Comparison of ENCODE assay signal across 8 cellular contexts in genomic region chr19:41311072-41311471, GRCh38. TPM values are rescaled to one million over a fixed set of nuclear protein-coding genes. Genes with fewer than 3 reads are reported as not detected.
A peak's percentile ranks its signal among the peaks of the same experiment; 100 is the strongest.
DNase-seq lines count a peak whose midpoint lies in the region; ATAC-seq and TF ChIP-seq lines count a peak whose summit lies in the region.

No MANE protein-coding gene starts in this region.

- H3K4me3 Mint-ChIP-seq in activated naive CD4-positive, alpha-beta T cell treated with anti-CD3 and anti-CD28 coated beads, Interleukin-2, amount 50 U/mL, for 24 hours: peak overlapping the region; percentile 97
- peak overlapping the region; percentile 100 for H3K4me3 Mint-ChIP-seq in type B pancreatic cell

- no peak overlapping the region for H3K27ac Mint-ChIP-seq in activated naive CD4-positive, alpha-beta T cell treated with anti-CD3 and anti-CD28 coated beads, Interleukin-2, amount 50 U/mL, for 24 hours
- H3K27ac Mint-ChIP-seq in type B pancreatic cell: peak overlapping the region; percentile 96

- H3K9ac ChIP-seq in adipocyte (ENCODE audit: low read length) (peak overlapping the region; percentile 97), liver (ENCODE audit: low read depth in 1 of 2, low read length in 2 of 2) (peak overlapping the region; percentile 67 to 97)

- H3K9me3 ChIP-seq in adipocyte (ENCODE audit: control insufficient read depth, low read length) (no peaks in the 10 kb centered on the region), liver (ENCODE audit: control insufficient read depth in 4 of 4, low read length in 3 of 4) (no peaks in the 10 kb centered on the region)

- no peak for ATAC-seq in GM18870 (IDR thresholded peaks at IDR 0.05; ENCODE audit: unreplicated experiment)
- ATAC-seq in HG03175 (IDR thresholded peaks at IDR 0.05; ENCODE audit: unreplicated experiment): no peak

- WGBS in liver: 67% methylated on average over 5 of the region's 5 CpGs

- peaks cover 68% of the 10 kb centered on the region for H3K4me1 Mint-ChIP-seq in activated naive CD4-positive, alpha-beta T cell treated with anti-CD3 and anti-CD28 coated beads, Interleukin-2, amount 50 U/mL, for 24 hours
- peaks cover 35% of the 10 kb centered on the region for H3K4me1 Mint-ChIP-seq in type B pancreatic cell (ENCODE audit: unreplicated experiment)

- no peaks in the 10 kb centered on the region for H3K27me3 Mint-ChIP-seq in activated naive CD4-positive, alpha-beta T cell treated with anti-CD3 and anti-CD28 coated beads, Interleukin-2, amount 50 U/mL, for 24 hours
- H3K27me3 Mint-ChIP-seq in type B pancreatic cell: no peaks in the 10 kb centered on the region

- H3K27me3 ChIP-seq in adipocyte (replicated peaks; ENCODE audit: control insufficient read depth, insufficient read depth, low read length) (no peaks in the 10 kb centered on the region), liver (ENCODE audit: control insufficient read depth in 4 of 4, insufficient read depth in 4 of 4, low read length in 3 of 4) (no peaks in the 10 kb centered on the region)

- H3K4me1 ChIP-seq in adipocyte (ENCODE audit: control insufficient read depth, insufficient read depth, low read length) (peaks cover 27% of the 10 kb centered on the region), liver (ENCODE audit: control insufficient read depth in 4 of 4, insufficient read depth in 4 of 4, low read length in 3 of 4) (peaks cover 0 to 35% (median 25%) of the 10 kb centered on the region in 4 donors)

- no peak for TF ChIP-seq CTCF in liver (IDR thresholded peaks at IDR 0.05; ENCODE audit: low read depth, low read length, missing input control)
- no peak for TF ChIP-seq CTCF in type B pancreatic cell (conservative IDR thresholded peaks at IDR 0.05)

- DNase-seq in activated naive CD4-positive, alpha-beta T cell treated with anti-CD3 and anti-CD28 coated beads, Interleukin-2, amount 50 U/mL, for 16 hours: no peak
- DNase-seq in adipocyte (ENCODE audit: low read depth) (peak; percentile 32), type B pancreatic cell (ENCODE audit: extremely low spot score, unreplicated experiment) (no peak), NCI-H2081 treated with DMSO at 0.1 percent for 48 hours (lab: John Stamatoyannopoulos, UW) (no peak)

- peaks cover 12% of the 10 kb centered on the region for H3K36me3 Mint-ChIP-seq in activated naive CD4-positive, alpha-beta T cell treated with anti-CD3 and anti-CD28 coated beads, Interleukin-2, amount 50 U/mL, for 24 hours
- peaks cover 13% of the 10 kb centered on the region for H3K36me3 Mint-ChIP-seq in type B pancreatic cell

- no peak overlapping the region for H3K27ac ChIP-seq in liver (ENCODE audit: low read depth in 1 of 2, low read length in 2 of 2)

- TF ChIP-seq RAD21 in liver (IDR thresholded peaks at IDR 0.05): no peak

- H3K4me3 ChIP-seq in adipocyte (ENCODE audit: low read length) (peak overlapping the region; percentile 94), liver (ENCODE audit: low read depth in 1 of 3, low read length in 3 of 3) (peak overlapping the region; percentile 80 to 100 (median 93))

- H3K36me3 ChIP-seq in adipocyte (ENCODE audit: control insufficient read depth, insufficient read depth, low read length, severe bottlenecking) (peaks cover 41% of the 10 kb centered on the region), liver (ENCODE audit: control insufficient read depth in 4 of 4, insufficient read depth in 3 of 4, low read depth in 1 of 4, low read length in 3 of 4) (peaks cover 2 to 20% (median 7%) of the 10 kb centered on the region in 4 donors)

- no peaks in the 10 kb centered on the region for H3K9me3 Mint-ChIP-seq in activated naive CD4-positive, alpha-beta T cell treated with anti-CD3 and anti-CD28 coated beads, Interleukin-2, amount 50 U/mL, for 24 hours
- no peaks in the 10 kb centered on the region for H3K9me3 Mint-ChIP-seq in type B pancreatic cell

TF ChIP-seq in liver, 16 proteins besides CTCF, POLR2A, EP300 and RAD21:
- TF ChIP-seq JUND (IDR thresholded peaks at IDR 0.05) (no peak), SP1 (IDR thresholded peaks at IDR 0.05) (no peak), RXRA (IDR thresholded peaks at IDR 0.05) (no peak), TAF1 (conservative IDR thresholded peaks at IDR 0.05) (no peak), FOXA2 (IDR thresholded peaks at IDR 0.05) (no peak), ZBTB33 (IDR thresholded peaks at IDR 0.05) (no peak), HNF4A (conservative IDR thresholded peaks at IDR 0.05) (no peak), EGR1 (IDR thresholded peaks at IDR 0.05; ENCODE audit: low read depth in 2 of 2) (no peak), HNF4G (IDR thresholded peaks at IDR 0.05) (no peak), FOXA1 (IDR thresholded peaks at IDR 0.05) (no peak), NR2F2 (IDR thresholded peaks at IDR 0.05) (no peak), YY1 (IDR thresholded peaks at IDR 0.05) (no peak), GABPA (IDR thresholded peaks at IDR 0.05 in 1 of 2, conservative IDR thresholded peaks at IDR 0.05 in 1 of 2) (no peak)
- TF ChIP-seq, protein P1, sequence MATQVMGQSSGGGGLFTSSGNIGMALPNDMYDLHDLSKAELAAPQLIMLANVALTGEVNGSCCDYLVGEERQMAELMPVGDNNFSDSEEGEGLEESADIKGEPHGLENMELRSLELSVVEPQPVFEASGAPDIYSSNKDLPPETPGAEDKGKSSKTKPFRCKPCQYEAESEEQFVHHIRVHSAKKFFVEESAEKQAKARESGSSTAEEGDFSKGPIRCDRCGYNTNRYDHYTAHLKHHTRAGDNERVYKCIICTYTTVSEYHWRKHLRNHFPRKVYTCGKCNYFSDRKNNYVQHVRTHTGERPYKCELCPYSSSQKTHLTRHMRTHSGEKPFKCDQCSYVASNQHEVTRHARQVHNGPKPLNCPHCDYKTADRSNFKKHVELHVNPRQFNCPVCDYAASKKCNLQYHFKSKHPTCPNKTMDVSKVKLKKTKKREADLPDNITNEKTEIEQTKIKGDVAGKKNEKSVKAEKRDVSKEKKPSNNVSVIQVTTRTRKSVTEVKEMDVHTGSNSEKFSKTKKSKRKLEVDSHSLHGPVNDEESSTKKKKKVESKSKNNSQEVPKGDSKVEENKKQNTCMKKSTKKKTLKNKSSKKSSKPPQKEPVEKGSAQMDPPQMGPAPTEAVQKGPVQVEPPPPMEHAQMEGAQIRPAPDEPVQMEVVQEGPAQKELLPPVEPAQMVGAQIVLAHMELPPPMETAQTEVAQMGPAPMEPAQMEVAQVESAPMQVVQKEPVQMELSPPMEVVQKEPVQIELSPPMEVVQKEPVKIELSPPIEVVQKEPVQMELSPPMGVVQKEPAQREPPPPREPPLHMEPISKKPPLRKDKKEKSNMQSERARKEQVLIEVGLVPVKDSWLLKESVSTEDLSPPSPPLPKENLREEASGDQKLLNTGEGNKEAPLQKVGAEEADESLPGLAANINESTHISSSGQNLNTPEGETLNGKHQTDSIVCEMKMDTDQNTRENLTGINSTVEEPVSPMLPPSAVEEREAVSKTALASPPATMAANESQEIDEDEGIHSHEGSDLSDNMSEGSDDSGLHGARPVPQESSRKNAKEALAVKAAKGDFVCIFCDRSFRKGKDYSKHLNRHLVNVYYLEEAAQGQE (IDR thresholded peaks at IDR 0.05): no peak
- TF ChIP-seq, protein P2, sequence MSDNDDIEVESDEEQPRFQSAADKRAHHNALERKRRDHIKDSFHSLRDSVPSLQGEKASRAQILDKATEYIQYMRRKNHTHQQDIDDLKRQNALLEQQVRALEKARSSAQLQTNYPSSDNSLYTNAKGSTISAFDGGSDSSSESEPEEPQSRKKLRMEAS (IDR thresholded peaks at IDR 0.05): no peak
- TF ChIP-seq, protein P3, sequence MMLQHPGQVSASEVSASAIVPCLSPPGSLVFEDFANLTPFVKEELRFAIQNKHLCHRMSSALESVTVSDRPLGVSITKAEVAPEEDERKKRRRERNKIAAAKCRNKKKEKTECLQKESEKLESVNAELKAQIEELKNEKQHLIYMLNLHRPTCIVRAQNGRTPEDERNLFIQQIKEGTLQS (IDR thresholded peaks at IDR 0.05): no peak

RNA-seq across cellular contexts. Expression of gene CCDC97, which starts 1.1 kb away (rescaled TPM):
- 1 to 10 TPM; 3.8 to 5.6 TPM for total RNA-seq in liver
- polyA plus RNA-seq in liver: 1 to 10 TPM; 5.0 to 5.7 TPM
- 26.7 and 42.6 TPM in 2 replicates for total RNA-seq in type B pancreatic cell (ENCODE audit: low replicate concordance)

RNA-seq across cellular contexts. Expression of gene TGFB1, which starts 42.6 kb away (rescaled TPM):
- total RNA-seq in liver: 10 to 100 TPM in 1 of 2 donors, 1 to 10 TPM in 1; 4.9 to 10.6 TPM
- polyA plus RNA-seq in liver: 1 to 10 TPM in 1 of 2 donors, under 1 TPM in 1; 0.83 to 8.9 TPM
- 2.3 and 3.4 TPM in 2 replicates for total RNA-seq in type B pancreatic cell (ENCODE audit: low replicate concordance)

RNA-seq across cellular contexts. Expression of gene HNRNPUL1, which starts 46.9 kb away (rescaled TPM):
- 10 to 100 TPM; 55.5 to 80.2 TPM for total RNA-seq in liver
- polyA plus RNA-seq in liver: 10 to 100 TPM; 34.9 to 35.9 TPM
- total RNA-seq in type B pancreatic cell (ENCODE audit: low replicate concordance): 189 and 244 TPM in 2 replicates

RNA-seq across cellular contexts. Expression of gene B9D2, which starts 52.9 kb away (rescaled TPM):
- total RNA-seq in liver (1 to 10 TPM; 2.4 to 2.5 TPM), type B pancreatic cell (ENCODE audit: low replicate concordance) (4.8 and 8.8 TPM in 2 replicates)
- polyA plus RNA-seq in liver: 1 to 10 TPM; 3.5 to 3.7 TPM
